31 cellular contexts compared by ENCODE assay signal in the genomic region with DNA sequence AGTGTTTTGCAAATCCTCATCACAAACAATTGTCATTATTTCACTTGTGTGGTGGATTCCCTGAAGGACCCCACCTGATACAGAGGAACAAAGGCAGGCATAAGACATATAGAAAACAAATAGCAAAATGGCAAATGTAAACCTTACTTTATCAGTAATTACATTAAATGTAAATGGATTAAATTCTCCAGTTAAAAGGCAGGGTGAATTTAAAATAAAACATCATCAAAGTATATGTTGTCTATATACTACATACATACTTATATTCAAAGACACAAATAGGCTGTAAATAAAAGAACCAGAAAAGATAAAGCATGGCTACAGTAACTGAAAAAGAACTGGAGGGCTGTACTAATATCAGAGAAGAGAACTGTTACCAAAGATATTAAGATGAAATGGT.
"Had no signal": no experiment of that assay in that cellular context is flagged by ENCODE, and none has a peak within 500 bp of the region (broad histone marks: within the 10 kb centered on the region; RNA-seq: fewer than 3 reads in every experiment).

No MANE protein-coding gene starts in this region.

- H3K4me3 ChIP-seq: left lung, lower lobe of right lung, neural progenitor cell, right atrium auricular region, right lobe of liver, smooth muscle cell, stomach, testis, thyroid gland, transverse colon, upper lobe of left lung, vagina had no signal

- H3K36me3 ChIP-seq: neutrophil, right lobe of liver had no signal

- ATAC-seq: left colon; left lung; lower lobe of right lung; natural killer cell; right lobe of liver; stimulated activated memory B cell treated with anti-CD40 and anti-IgM and Interleukin-4, amounts not matched to agents 10 μg/mL and 1 μg/mL and 100 μg/mL, for 72 hours; stimulated activated naive CD8-positive, alpha-beta T cell treated with anti-CD3 and anti-CD28 coated beads, Interleukin-15, Interleukin-2, amounts not matched to agents 100 U/mL and 50 U/mL, for 24 hours had no signal

- H2AFZ ChIP-seq: neural progenitor cell, parathyroid adenoma had no signal

- H3K27me3 ChIP-seq: left lung, neural progenitor cell, neutrophil, right atrium auricular region, right lobe of liver, stomach, testis, thyroid gland, transverse colon, upper lobe of left lung, vagina had no signal

- H3K4me1 ChIP-seq: left lung, lower lobe of right lung, neural progenitor cell, parathyroid adenoma, right atrium auricular region, right lobe of liver, stomach, testis, thyroid gland, transverse colon, upper lobe of left lung, vagina had no signal

- H3K27ac Mint-ChIP-seq: immature natural killer cell; natural killer cell; nephron progenitor cell; neural progenitor cell; stimulated activated memory B cell treated with anti-CD40 and anti-IgM and Interleukin-4, amounts not matched to agents 10 μg/mL and 1 μg/mL and 100 μg/mL, for 72 hours had no signal

- H3K4me3 Mint-ChIP-seq: immature natural killer cell; naive B cell; natural killer cell; nephron progenitor cell; neural progenitor cell; stimulated activated memory B cell treated with anti-CD40 and anti-IgM and Interleukin-4, amounts not matched to agents 10 μg/mL and 1 μg/mL and 100 μg/mL, for 72 hours had no signal

- FAIRE-seq: islet of Langerhans, kidney had no signal

- DNase-seq: hypothalamus; immature natural killer cell; kidney; left colon; left lung; lower lobe of right lung; mammary epithelial cell; mesenchymal stem cell; naive B cell; natural killer cell; nephron progenitor cell; occipital lobe; right lobe of liver; stimulated activated CD4-positive, alpha-beta T cell treated with anti-CD3 and anti-CD28 coated beads, Interleukin-1b, Interleukin-23, amount 100 ng/mL, for 48 hours; stimulated activated CD4-positive, alpha-beta T cell treated with anti-CD3 and anti-CD28 coated beads, Interleukin-2, amount 100 ng/mL, for 48 hours; stimulated activated CD4-positive, alpha-beta T cell treated with anti-CD3 and anti-CD28 coated beads, Interleukin-4, amount 100 ng/mL, for 4 hours; stimulated activated CD8-positive, alpha-beta memory T cell treated with anti-CD3 and anti-CD28 coated beads, Interleukin-4, amount 100 ng/mL, for 48 hours; stimulated activated naive CD8-positive, alpha-beta T cell treated with anti-CD3 and anti-CD28 coated beads, Interleukin-15, Interleukin-2, amounts not matched to agents 100 U/mL and 50 U/mL, for 24 hours; stomach; testis; thyroid gland; transverse colon; upper lobe of left lung had no signal

- H3K27me3 Mint-ChIP-seq: naive B cell; stimulated activated memory B cell treated with anti-CD40 and anti-IgM and Interleukin-4, amounts not matched to agents 10 μg/mL and 1 μg/mL and 100 μg/mL, for 72 hours had no signal

- H3K4me1 Mint-ChIP-seq: natural killer cell; nephron progenitor cell; neural progenitor cell; stimulated activated memory B cell treated with anti-CD40 and anti-IgM and Interleukin-4, amounts not matched to agents 10 μg/mL and 1 μg/mL and 100 μg/mL, for 72 hours had no signal

- H3K9me3 ChIP-seq: testis, thyroid gland, vagina had no signal

- H3K27ac ChIP-seq: left lung, lower lobe of right lung, neural progenitor cell, neutrophil, parathyroid adenoma, right atrium auricular region, right lobe of liver, stomach, testis, thyroid gland, transverse colon, upper lobe of left lung, vagina had no signal

- H3K9ac ChIP-seq: neural progenitor cell, parathyroid adenoma had no signal

- H3K4me2 ChIP-seq: neural progenitor cell, smooth muscle cell had no signal
